In the genomic region with DNA sequence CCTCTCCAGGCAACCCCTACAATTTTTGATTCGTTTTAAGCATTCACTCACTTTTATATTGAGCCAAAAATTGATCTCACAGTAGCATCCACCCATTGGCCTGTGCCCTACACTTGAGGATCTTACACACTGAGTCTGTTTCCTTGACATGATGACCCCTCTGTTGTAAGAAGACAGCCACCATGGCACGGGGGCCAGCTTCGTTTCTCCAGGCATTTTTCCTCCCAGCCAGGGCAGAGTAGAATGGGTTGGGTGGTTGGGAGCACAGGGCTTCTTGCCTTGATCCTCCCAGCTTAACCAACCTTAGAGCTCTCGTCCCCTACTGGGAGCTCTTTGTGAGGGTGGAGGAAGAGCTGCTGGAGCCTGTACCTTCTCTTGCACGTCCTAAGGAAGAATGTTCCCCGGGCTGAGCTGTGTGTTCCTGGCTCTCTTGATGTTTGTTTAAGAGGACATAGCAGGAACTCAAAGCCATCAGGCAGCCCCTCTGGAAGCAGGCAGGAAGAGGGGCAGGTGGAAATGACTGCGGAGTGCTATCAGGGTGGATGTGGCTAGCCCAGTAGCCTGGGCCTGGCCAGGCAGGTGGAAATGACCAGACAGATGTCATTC, we compare ENCODE assay signal across 1 cellular context.
TF ChIP-seq lines count a peak whose summit lies in the region.

No MANE protein-coding gene starts in this region.

TF ChIP-seq in WTC11, 78 proteins besides CTCF, POLR2A, EP300 and RAD21 (continued from another document):
- TF ChIP-seq, protein P1, sequence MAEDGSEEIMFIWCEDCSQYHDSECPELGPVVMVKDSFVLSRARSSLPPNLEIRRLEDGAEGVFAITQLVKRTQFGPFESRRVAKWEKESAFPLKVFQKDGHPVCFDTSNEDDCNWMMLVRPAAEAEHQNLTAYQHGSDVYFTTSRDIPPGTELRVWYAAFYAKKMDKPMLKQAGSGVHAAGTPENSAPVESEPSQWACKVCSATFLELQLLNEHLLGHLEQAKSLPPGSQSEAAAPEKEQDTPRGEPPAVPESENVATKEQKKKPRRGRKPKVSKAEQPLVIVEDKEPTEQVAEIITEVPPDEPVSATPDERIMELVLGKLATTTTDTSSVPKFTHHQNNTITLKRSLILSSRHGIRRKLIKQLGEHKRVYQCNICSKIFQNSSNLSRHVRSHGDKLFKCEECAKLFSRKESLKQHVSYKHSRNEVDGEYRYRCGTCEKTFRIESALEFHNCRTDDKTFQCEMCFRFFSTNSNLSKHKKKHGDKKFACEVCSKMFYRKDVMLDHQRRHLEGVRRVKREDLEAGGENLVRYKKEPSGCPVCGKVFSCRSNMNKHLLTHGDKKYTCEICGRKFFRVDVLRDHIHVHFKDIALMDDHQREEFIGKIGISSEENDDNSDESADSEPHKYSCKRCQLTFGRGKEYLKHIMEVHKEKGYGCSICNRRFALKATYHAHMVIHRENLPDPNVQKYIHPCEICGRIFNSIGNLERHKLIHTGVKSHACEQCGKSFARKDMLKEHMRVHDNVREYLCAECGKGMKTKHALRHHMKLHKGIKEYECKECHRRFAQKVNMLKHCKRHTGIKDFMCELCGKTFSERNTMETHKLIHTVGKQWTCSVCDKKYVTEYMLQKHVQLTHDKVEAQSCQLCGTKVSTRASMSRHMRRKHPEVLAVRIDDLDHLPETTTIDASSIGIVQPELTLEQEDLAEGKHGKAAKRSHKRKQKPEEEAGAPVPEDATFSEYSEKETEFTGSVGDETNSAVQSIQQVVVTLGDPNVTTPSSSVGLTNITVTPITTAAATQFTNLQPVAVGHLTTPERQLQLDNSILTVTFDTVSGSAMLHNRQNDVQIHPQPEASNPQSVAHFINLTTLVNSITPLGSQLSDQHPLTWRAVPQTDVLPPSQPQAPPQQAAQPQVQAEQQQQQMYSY (CRISPR knock-in tag; IDR thresholded peaks at IDR 0.05) = no peak
